16 cellular contexts compared by ENCODE assay signal in genomic region chr14:94689985-94690400, GRCh38.
A peak's percentile ranks its signal among the peaks of the same experiment; 100 is the strongest.
DNase-seq lines count a peak whose midpoint lies in the region; ATAC-seq, FAIRE-seq and TF ChIP-seq lines count a peak whose summit lies in the region.
"Had no signal": no experiment of that assay in that cellular context is flagged by ENCODE, and none has a peak within 500 bp of the region (broad histone marks: within the 10 kb centered on the region; RNA-seq: fewer than 3 reads in every experiment).

No MANE protein-coding gene starts in this region.

- peak overlapping the region; percentile 7 for H2AFZ ChIP-seq in keratinocyte (ENCODE audit: control insufficient read depth, low read length)
- H2AFZ ChIP-seq in smooth muscle cell (ENCODE audit: low read depth): peak overlapping the region; percentile 78
- H2AFZ ChIP-seq: PC-9 had no signal

- H3K27me3 Mint-ChIP-seq in activated CD8-positive, alpha-beta T cell treated with anti-CD3 and anti-CD28 coated beads, Interleukin-2, amount 10 ng/mL, durations not matched to agents 7 days and 5 days (ENCODE audit: low read depth): peaks cover 5% of the 10 kb centered on the region
- peaks cover 21% of the 10 kb centered on the region for H3K27me3 Mint-ChIP-seq in activated CD8-positive, alpha-beta T cell treated with anti-CD3 and anti-CD28 coated beads for 36 hours

- peak overlapping the region; percentile 27 for H3K4me2 ChIP-seq in keratinocyte (ENCODE audit: control insufficient read depth, extremely low read depth, insufficient read depth, low read depth, low read length)
- peak overlapping the region; percentile 84 for H3K4me2 ChIP-seq in smooth muscle cell
- H3K4me2 ChIP-seq: PC-9 had no signal

- H3K4me3 ChIP-seq in keratinocyte (ENCODE audit: control insufficient read depth in 2 of 3, extremely low read depth in 1 of 3, insufficient read depth in 2 of 3, low read depth in 1 of 3, low read length in 3 of 3) (no peak overlapping the region), smooth muscle cell (no peak overlapping the region), testis (peak overlapping the region in 1 of 2 donors; percentile 18)
- H3K4me3 ChIP-seq: PC-9 had no signal

- no peaks in the 10 kb centered on the region for H3K9me3 Mint-ChIP-seq in activated CD8-positive, alpha-beta T cell treated with anti-CD3 and anti-CD28 coated beads, Interleukin-2, amount 10 ng/mL, durations not matched to agents 7 days and 5 days (ENCODE audit: insufficient read depth)
- no peaks in the 10 kb centered on the region for H3K9me3 Mint-ChIP-seq in activated CD8-positive, alpha-beta T cell treated with anti-CD3 and anti-CD28 coated beads for 36 hours
- H3K9me3 Mint-ChIP-seq: stimulated activated naive B cell treated with anti-CD40 and anti-IgM and Interleukin-4, amounts not matched to agents 10 μg/mL and 1 μg/mL and 100 μg/mL, for 72 hours had no signal

- no peaks in the 10 kb centered on the region for H3K27me3 ChIP-seq in keratinocyte (ENCODE audit: control insufficient read depth, extremely low read depth, insufficient read depth, low read length)
- H3K27me3 ChIP-seq in smooth muscle cell (ENCODE audit: low read depth): peaks cover 4% of the 10 kb centered on the region
- no peaks in the 10 kb centered on the region for H3K27me3 ChIP-seq in testis

- H3K4me1 ChIP-seq in keratinocyte (ENCODE audit: control insufficient read depth, extremely low read depth, insufficient read depth, low read length): no peaks in the 10 kb centered on the region
- H3K4me1 ChIP-seq in smooth muscle cell (ENCODE audit: low read depth): peaks cover 4% of the 10 kb centered on the region
- no peaks in the 10 kb centered on the region for H3K4me1 ChIP-seq in testis

- FAIRE-seq in keratinocyte (lab: Jason Lieb, UNC): no peak
- FAIRE-seq: A204.1, endometrium had no signal

- H3K36me3 Mint-ChIP-seq in activated CD8-positive, alpha-beta T cell treated with anti-CD3 and anti-CD28 coated beads, Interleukin-2, amount 10 ng/mL, durations not matched to agents 7 days and 5 days (ENCODE audit: low read depth): no peaks in the 10 kb centered on the region
- H3K36me3 Mint-ChIP-seq in activated CD8-positive, alpha-beta T cell treated with anti-CD3 and anti-CD28 coated beads for 36 hours (ENCODE audit: low read depth): no peaks in the 10 kb centered on the region
- H3K36me3 Mint-ChIP-seq: CD14-positive monocyte; stimulated activated naive B cell treated with anti-CD40 and anti-IgM and Interleukin-4, amounts not matched to agents 10 μg/mL and 1 μg/mL and 100 μg/mL, for 72 hours had no signal

- H3F3A ChIP-seq in smooth muscle cell (ENCODE audit: low read depth): no peaks in the 10 kb centered on the region

- H3K79me2 ChIP-seq in keratinocyte (ENCODE audit: control insufficient read depth, insufficient read depth, low read length): no peaks in the 10 kb centered on the region
- no peaks in the 10 kb centered on the region for H3K79me2 ChIP-seq in smooth muscle cell (ENCODE audit: low read depth)

- CTCF ChIA-PET in activated CD8-positive, alpha-beta T cell treated with anti-CD3 and anti-CD28 coated beads, Interleukin-2, amount 10 ng/mL, durations not matched to agents 7 days and 5 days (lab: Charles Lee): interaction anchor here (0.7 to 1.5 kb wide), 5 partner anchors 10 to 468 kb away, joined by 3 to 4 read pairs (median 3); no protein-coding TSS in a partner anchor
- CTCF ChIA-PET in activated CD8-positive, alpha-beta T cell treated with anti-CD3 and anti-CD28 coated beads for 36 hours (lab: Charles Lee): interaction anchor here (0.7 to 2.2 kb wide), 14 partner anchors 8 to 815 kb away, joined by 3 to 9 read pairs (median 4); no protein-coding TSS in a partner anchor

- no peak overlapping the region for H3K9ac ChIP-seq in keratinocyte (ENCODE audit: control insufficient read depth, extremely low read depth, insufficient read depth, low read length)
- H3K9ac ChIP-seq in smooth muscle cell (ENCODE audit: low read depth): no peak overlapping the region

- dilution Hi-C loops in keratinocyte (cut with MboI; ENCODE audit: extremely low pct_ligation_motif_present, low sequenced_read_pairs): no loop called here

- no peak for DNase-seq in activated CD8-positive, alpha-beta T cell treated with anti-CD3 and anti-CD28 coated beads, Interleukin-2, amount 10 ng/mL, durations not matched to agents 7 days and 5 days
- no peak for DNase-seq in activated CD8-positive, alpha-beta T cell treated with anti-CD3 and anti-CD28 coated beads for 36 hours
- DNase-seq in keratinocyte (ENCODE audit: low read depth, low spot score) (no peak), smooth muscle cell (lab: John Stamatoyannopoulos, UW; ENCODE audit: unreplicated experiment) (no peak), testis (no peak)
- DNase-seq: T1000 had no signal

- H3K36me3 ChIP-seq in keratinocyte (ENCODE audit: control insufficient read depth in 2 of 2, extremely low read depth in 1 of 2, insufficient read depth in 2 of 2, low read length in 2 of 2) (no peaks in the 10 kb centered on the region), smooth muscle cell (ENCODE audit: low read depth) (no peaks in the 10 kb centered on the region), testis (ENCODE audit: low read depth, missing control alignments) (no peaks in the 10 kb centered on the region)
- H3K36me3 ChIP-seq: transverse colon had no signal

- H3K9me1 ChIP-seq in keratinocyte (ENCODE audit: control insufficient read depth, extremely low read depth, insufficient read depth, low read length): no peaks in the 10 kb centered on the region

- intact Hi-C loops in activated CD8-positive, alpha-beta T cell treated with anti-CD3 and anti-CD28 coated beads for 36 hours (cut with micrococcal nuclease): loop anchor here (10.0 kb wide), 1 partner anchor 405 kb away; no protein-coding TSS in a partner anchor
- intact Hi-C loops in testis (cut with DNase I; ENCODE audit: low total_unique reads): no loop called here

- H3K27ac Mint-ChIP-seq in activated CD8-positive, alpha-beta T cell treated with anti-CD3 and anti-CD28 coated beads, Interleukin-2, amount 10 ng/mL, durations not matched to agents 7 days and 5 days: no peak overlapping the region
- H3K27ac Mint-ChIP-seq in activated CD8-positive, alpha-beta T cell treated with anti-CD3 and anti-CD28 coated beads for 36 hours: no peak overlapping the region
- H3K27ac Mint-ChIP-seq: activated CD4-positive, alpha-beta T cell treated with anti-CD3 and anti-CD28 coated beads for 36 hours; CD14-positive monocyte; stimulated activated naive B cell treated with anti-CD40 and anti-IgM and Interleukin-4, amounts not matched to agents 10 μg/mL and 1 μg/mL and 100 μg/mL, for 72 hours had no signal

- POLR2A ChIA-PET in activated CD8-positive, alpha-beta T cell treated with anti-CD3 and anti-CD28 coated beads, Interleukin-2, amount 10 ng/mL, durations not matched to agents 7 days and 5 days (lab: Charles Lee): no interaction called here
- POLR2A ChIA-PET in activated CD8-positive, alpha-beta T cell treated with anti-CD3 and anti-CD28 coated beads for 36 hours (lab: Charles Lee): no interaction called here

- peak; percentile 19 for ATAC-seq in activated CD8-positive, alpha-beta T cell treated with anti-CD3 and anti-CD28 coated beads, Interleukin-2, amount 10 ng/mL, durations not matched to agents 7 days and 5 days
- no peak for ATAC-seq in activated CD8-positive, alpha-beta T cell treated with anti-CD3 and anti-CD28 coated beads for 36 hours
- peak; percentile 20; the same call in 2 of the 3 replicates for ATAC-seq in SK-N-SH treated with all-trans-retinoic acid at 6 μM for 48 hours
- ATAC-seq in HG02870 (IDR thresholded peaks at IDR 0.05; ENCODE audit: unreplicated experiment): no peak
- ATAC-seq in HG03139 (IDR thresholded peaks at IDR 0.05; ENCODE audit: unreplicated experiment): no peak

- no peak overlapping the region for H3K4me3 Mint-ChIP-seq in activated CD8-positive, alpha-beta T cell treated with anti-CD3 and anti-CD28 coated beads, Interleukin-2, amount 10 ng/mL, durations not matched to agents 7 days and 5 days
- no peak overlapping the region for H3K4me3 Mint-ChIP-seq in activated CD8-positive, alpha-beta T cell treated with anti-CD3 and anti-CD28 coated beads for 36 hours
- H3K4me3 Mint-ChIP-seq: activated CD4-positive, alpha-beta T cell treated with anti-CD3 and anti-CD28 coated beads for 36 hours; stimulated activated naive B cell treated with anti-CD40 and anti-IgM and Interleukin-4, amounts not matched to agents 10 μg/mL and 1 μg/mL and 100 μg/mL, for 72 hours had no signal

- TF ChIP-seq POLR2A in testis (IDR thresholded peaks at IDR 0.05): no peak

- H4K20me1 ChIP-seq in keratinocyte (ENCODE audit: control insufficient read depth, extremely low read depth, insufficient read depth, low read length): no peaks in the 10 kb centered on the region
- H4K20me1 ChIP-seq in smooth muscle cell (ENCODE audit: low read depth): no peaks in the 10 kb centered on the region

- no peaks in the 10 kb centered on the region for H3K4me1 Mint-ChIP-seq in activated CD8-positive, alpha-beta T cell treated with anti-CD3 and anti-CD28 coated beads, Interleukin-2, amount 10 ng/mL, durations not matched to agents 7 days and 5 days (ENCODE audit: low read depth)
- H3K4me1 Mint-ChIP-seq in activated CD8-positive, alpha-beta T cell treated with anti-CD3 and anti-CD28 coated beads for 36 hours (ENCODE audit: low read depth): no peaks in the 10 kb centered on the region
- H3K4me1 Mint-ChIP-seq: activated CD4-positive, alpha-beta T cell treated with anti-CD3 and anti-CD28 coated beads for 36 hours had no signal

- WGBS in smooth muscle cell (ENCODE audit: low lambda C conversion rate): 66% methylated on average over 18 of the region's 18 CpGs
- WGBS in testis, 2 donors: 58 to 73% methylated on average over 18 of the region's 18 CpGs

- no peak overlapping the region for H3K27ac ChIP-seq in keratinocyte (ENCODE audit: control insufficient read depth, insufficient read depth, low read length)
- H3K27ac ChIP-seq in smooth muscle cell (ENCODE audit: low read depth): no peak overlapping the region
- no peak overlapping the region for H3K27ac ChIP-seq in testis
- H3K27ac ChIP-seq: PC-9, transverse colon had no signal

- no peaks in the 10 kb centered on the region for H3K9me3 ChIP-seq in keratinocyte (ENCODE audit: control insufficient read depth, low read depth, low read length)
- H3K9me3 ChIP-seq in smooth muscle cell (replicated peaks; ENCODE audit: low read depth): no peaks in the 10 kb centered on the region
- no peaks in the 10 kb centered on the region for H3K9me3 ChIP-seq in testis
- H3K9me3 ChIP-seq: transverse colon had no signal

- no peak for TF ChIP-seq CTCF in activated CD8-positive, alpha-beta T cell treated with anti-CD3 and anti-CD28 coated beads for 36 hours (IDR thresholded peaks at IDR 0.05)
- no peak for TF ChIP-seq CTCF in keratinocyte (optimal IDR thresholded peaks at IDR 0.05 in 1 of 3, IDR thresholded peaks at IDR 0.05 in 1 of 3, conservative IDR thresholded peaks at IDR 0.05 in 1 of 3; ENCODE audit: extremely low read depth in 1 of 3, insufficient read depth in 2 of 3, low read length in 3 of 3)
- TF ChIP-seq CTCF in smooth muscle cell (IDR thresholded peaks at IDR 0.05; ENCODE audit: borderline replicate concordance, insufficient read depth, poor library complexity, severe bottlenecking): no peak
- no peak for TF ChIP-seq CTCF in testis (IDR thresholded peaks at IDR 0.05)

TF ChIP-seq in SK-N-SH treated with all-trans-retinoic acid at 6 μM for 48 hours, 23 proteins besides CTCF, POLR2A, EP300 and RAD21 (continues in another document):
- TF ChIP-seq SNAI2 (CRISPR knock-in tag; IDR thresholded peaks at IDR 0.05): no peak
- TF ChIP-seq RARB (CRISPR knock-in tag; IDR thresholded peaks at IDR 0.05): no peak
- TF ChIP-seq ZC3H10 (CRISPR knock-in tag; IDR thresholded peaks at IDR 0.05): no peak

Comparison
In these comparisons a context has a peak if more than half of its experiments do, and no peak if none do; other contexts are left out.
1. ATAC-seq: peak in activated CD8-positive, alpha-beta T cell treated with anti-CD3 and anti-CD28 coated beads, Interleukin-2, amount 10 ng/mL, durations not matched to agents 7 days and 5 days (single experiment) and SK-N-SH treated with all-trans-retinoic acid at 6 μM for 48 hours (single experiment); none in activated CD8-positive, alpha-beta T cell treated with anti-CD3 and anti-CD28 coated beads for 36 hours (single experiment), HG02870 (single experiment) and HG03139 (single experiment).